16 cellular contexts compared by ENCODE assay signal in genomic region chr3:36557708-36558100, GRCh38.
"Had no signal": no experiment of that assay in that cellular context is flagged by ENCODE, and none has a peak within 500 bp of the region (broad histone marks: within the 10 kb centered on the region; RNA-seq: fewer than 3 reads in every experiment).

No MANE protein-coding gene starts in this region.

- ATAC-seq: activated T-helper 17 cell treated with anti-CD3 and anti-CD28 coated beads, Interleukin-2, amount 50 U/mL, for 72 hours; stimulated activated naive CD8-positive, alpha-beta T cell treated with anti-CD3 and anti-CD28 coated beads, Interleukin-15, amount 100 ng/mL, for 72 hours had no signal

- H3K4me3 ChIP-seq: heart left ventricle, smooth muscle cell, testis, upper lobe of left lung had no signal

- H3K4me2 ChIP-seq: smooth muscle cell had no signal

- H3K4me1 Mint-ChIP-seq: activated T-helper 17 cell treated with anti-CD3 and anti-CD28 coated beads, Interleukin-2, amount 50 U/mL, for 72 hours; immature natural killer cell; stimulated activated naive CD8-positive, alpha-beta T cell treated with anti-CD3 and anti-CD28 coated beads, Interleukin-15, amount 100 ng/mL, for 72 hours had no signal

- H3K9me3 ChIP-seq: heart left ventricle, testis, upper lobe of left lung had no signal

- H3K9me3 Mint-ChIP-seq: activated T-helper 17 cell treated with anti-CD3 and anti-CD28 coated beads, Interleukin-2, amount 50 U/mL, for 72 hours; nephron; stimulated activated naive CD8-positive, alpha-beta T cell treated with anti-CD3 and anti-CD28 coated beads, Interleukin-15, amount 100 ng/mL, for 72 hours had no signal

- DNase-seq: activated CD4-positive, CD25-positive, alpha-beta regulatory T cell treated with anti-CD3 and anti-CD28 coated beads, Interleukin-2, amount 50 U/mL, for 72 hours; activated naive CD4-positive, alpha-beta T cell treated with Interleukin-2 at 50 U/mL for 16 hours; activated T-cell treated with anti-CD3 and anti-CD28 coated beads for 4 hours; aorta; effector memory CD4-positive, alpha-beta T cell; heart left ventricle; immature natural killer cell; mesenchymal stem cell; posterior cingulate gyrus; right cardiac atrium; stimulated activated naive CD8-positive, alpha-beta T cell treated with anti-CD3 and anti-CD28 coated beads, Interleukin-15, amount 100 ng/mL, for 72 hours; testis; upper lobe of left lung had no signal

- H3K27ac Mint-ChIP-seq: activated T-helper 17 cell treated with anti-CD3 and anti-CD28 coated beads, Interleukin-2, amount 50 U/mL, for 72 hours; immature natural killer cell; stimulated activated naive CD8-positive, alpha-beta T cell treated with anti-CD3 and anti-CD28 coated beads, Interleukin-15, amount 100 ng/mL, for 72 hours had no signal

- H3K27me3 ChIP-seq: testis, upper lobe of left lung had no signal

- H3K4me1 ChIP-seq: heart left ventricle, testis had no signal

- H3K4me3 Mint-ChIP-seq: activated T-helper 17 cell treated with anti-CD3 and anti-CD28 coated beads, Interleukin-2, amount 50 U/mL, for 72 hours; immature natural killer cell; stimulated activated naive CD8-positive, alpha-beta T cell treated with anti-CD3 and anti-CD28 coated beads, Interleukin-15, amount 100 ng/mL, for 72 hours had no signal

- H3K27ac ChIP-seq: testis, upper lobe of left lung had no signal

- H3K36me3 ChIP-seq: heart left ventricle, upper lobe of left lung had no signal
